ENCODE assay signal across 25 cellular contexts in the genomic region with DNA sequence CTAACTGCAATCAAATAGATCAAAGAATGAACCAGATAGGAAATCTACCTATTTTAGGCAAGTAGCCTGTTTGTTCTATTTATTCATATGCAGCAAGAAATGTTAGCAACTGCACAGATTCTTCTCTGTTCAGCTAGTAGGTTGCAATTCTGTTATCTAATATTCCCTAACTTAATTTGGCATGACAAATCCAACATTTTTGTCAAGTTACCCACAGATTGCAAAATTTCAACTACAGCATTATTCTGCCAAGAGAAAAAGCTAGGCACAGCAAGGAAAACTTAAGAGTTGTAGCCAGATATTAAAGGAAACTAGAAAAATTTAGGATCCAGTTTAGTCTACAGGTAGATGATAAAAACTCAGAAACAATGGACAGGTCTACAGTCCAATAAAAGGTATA.
DNase-seq lines count a peak whose midpoint lies in the region; ATAC-seq and TF ChIP-seq lines count a peak whose summit lies in the region.
"Had no signal": no experiment of that assay in that cellular context is flagged by ENCODE, and none has a peak within 500 bp of the region (broad histone marks: within the 10 kb centered on the region; RNA-seq: fewer than 3 reads in every experiment).

No MANE protein-coding gene starts in this region.

- H4K91ac ChIP-seq in IMR-90 (ENCODE audit: insufficient read depth, low read depth, low read length): no peak overlapping the region

- H3K36me3 ChIP-seq in IMR-90 (ENCODE audit: control insufficient read depth, insufficient read depth, low read length): no peaks in the 10 kb centered on the region
- H3K36me3 ChIP-seq in Peyer's patch: no peaks in the 10 kb centered on the region
- H3K36me3 ChIP-seq: BLaER1 treated with 17β-estradiol and CSF1 and Interleukin-3, amounts not matched to agents 10 nM and 100 nM; brain microvascular endothelial cell; esophagus squamous epithelium; upper lobe of left lung had no signal

- intact Hi-C loops in IMR-90 (cut with micrococcal nuclease): loop anchor here (1.0 to 2.0 kb wide), 2 partner anchors 69 to 104 kb away; a partner anchor contains a TSS

- H3K9me1 ChIP-seq in IMR-90 (ENCODE audit: insufficient read depth, low read length): no peaks in the 10 kb centered on the region

- no peak overlapping the region for H2AK5ac ChIP-seq in IMR-90 (ENCODE audit: low read depth, low read length)

- no peak overlapping the region for H2BK15ac ChIP-seq in IMR-90 (ENCODE audit: low read depth, low read length)

- no peak overlapping the region for H3K56ac ChIP-seq in IMR-90 (ENCODE audit: extremely low read depth, insufficient read depth, low read length)

- H4K8ac ChIP-seq in IMR-90 (ENCODE audit: low read depth in 2 of 2, low read length in 2 of 2): no peak overlapping the region

- no peaks in the 10 kb centered on the region for H3K79me1 ChIP-seq in IMR-90 (ENCODE audit: low read depth in 1 of 2, low read length in 2 of 2)

- no peak overlapping the region for H3K9ac ChIP-seq in IMR-90 (ENCODE audit: low read depth, low read length)
- H3K9ac ChIP-seq: BLaER1 treated with 17β-estradiol and CSF1 and Interleukin-3, amounts not matched to agents 10 nM and 100 nM had no signal

- H3K4me1 ChIP-seq in IMR-90 (ENCODE audit: control insufficient read depth, insufficient read depth, low read length): peaks cover 2% of the 10 kb centered on the region; the same call in 1 of the 2 replicates
- H3K4me1 ChIP-seq in Peyer's patch: peaks cover 0 to 5% (median 0%) of the 10 kb centered on the region in 4 donors
- H3K4me1 ChIP-seq: BLaER1 treated with 17β-estradiol and CSF1 and Interleukin-3, amounts not matched to agents 10 nM and 100 nM; esophagus squamous epithelium; upper lobe of left lung had no signal

- TF ChIP-seq POLR2A in IMR-90 (IDR thresholded peaks at IDR 0.05; ENCODE audit: low read depth, low read length) (no peak), Peyer's patch (IDR thresholded peaks at IDR 0.05) (no peak)

- no peak overlapping the region for H3K4ac ChIP-seq in IMR-90 (ENCODE audit: low read depth, low read length)

- H2BK5ac ChIP-seq in IMR-90 (ENCODE audit: low read depth, low read length, poor library complexity, severe bottlenecking): peak overlapping the region; percentile 56

- no peaks in the 10 kb centered on the region for H3K9me3 ChIP-seq in IMR-90 (ENCODE audit: control insufficient read depth, insufficient read depth, low read length)
- H3K9me3 ChIP-seq in Peyer's patch: no peaks in the 10 kb centered on the region
- H3K9me3 ChIP-seq: BLaER1 treated with 17β-estradiol and CSF1 and Interleukin-3, amounts not matched to agents 10 nM and 100 nM; esophagus squamous epithelium; upper lobe of left lung had no signal

- POLR2A ChIA-PET in IMR-90 (lab: Charles Lee; ENCODE audit: unreplicated experiment) (interaction anchor here (2.3 kb wide), 1 partner anchor 68 kb away, joined by 8 read pairs; no protein-coding TSS in a partner anchor), HEK293T (lab: Yijun Ruan, JAX) (no interaction called here)

- H3K23ac ChIP-seq in IMR-90 (ENCODE audit: low read depth, low read length): no peak overlapping the region

- no peak overlapping the region for H2BK20ac ChIP-seq in IMR-90 (ENCODE audit: low read depth, low read length)

- CTCF ChIA-PET in IMR-90 (lab: Yijun Ruan, JAX): interaction anchor here (0.6 to 1.0 kb wide), 2 partner anchors 10 to 934 kb away, joined by 3 read pairs; no protein-coding TSS in a partner anchor
- CTCF ChIA-PET in HEK293T (lab: Yijun Ruan, JAX): no interaction called here

- ATAC-seq in IMR-90 (ENCODE audit: low read depth): peak; percentile 46

- BruUV-seq in IMR-90 (replicated peaks; lab: Mats Ljungman, UMichigan): no TSS peak

- H3K27me3 ChIP-seq in IMR-90 (ENCODE audit: control insufficient read depth, insufficient read depth, low read length): no peaks in the 10 kb centered on the region
- H3K27me3 ChIP-seq in Peyer's patch: no peaks in the 10 kb centered on the region
- H3K27me3 ChIP-seq: BLaER1 treated with 17β-estradiol and CSF1 and Interleukin-3, amounts not matched to agents 10 nM and 100 nM; brain microvascular endothelial cell; esophagus squamous epithelium; upper lobe of left lung had no signal

- H3K14ac ChIP-seq in IMR-90 (replicated peaks; ENCODE audit: low read depth, low read length): no peak overlapping the region

- H2AFZ ChIP-seq in IMR-90 (replicated peaks; ENCODE audit: low read length, poor library complexity): no peak overlapping the region

- TF ChIP-seq RAD21 in IMR-90 (IDR thresholded peaks at IDR 0.05; ENCODE audit: low read length): no peak

- peak; percentile 8 for DNase-seq in AG08396 (ENCODE audit: low spot score)
- peak; percentile 50 for DNase-seq in IMR-90
- DNase-seq in astrocyte of the spinal cord (ENCODE audit: low read depth, low spot score): peak; percentile 38
- DNase-seq in foreskin fibroblast: peak; percentile 5 to 43
- DNase-seq in Peyer's patch: no peak
- no peak for DNase-seq in HEK293T (ENCODE audit: extremely low spot score)
- no peak for DNase-seq in dermis blood vessel endothelial cell
- no peak for DNase-seq in GM20000 (ENCODE audit: low spot score)
- DNase-seq: activated effector memory CD4-positive, alpha-beta T cell treated with anti-CD3 and anti-CD28 coated beads, Interleukin-2, amount 50 U/mL, for 16 hours; activated naive CD8-positive, alpha-beta T cell treated with anti-CD3 and anti-CD28 coated beads, Interleukin-2, amount 10 ng/mL, durations not matched to agents 7 days and 5 days; Calu3; esophagus squamous epithelium; GOT3; head of caudate nucleus; KBM-7; kidney glomerular epithelial cell; mammary epithelial cell; NCI-H146; NCI-H2171 treated with DMSO at 0.1 percent for 48 hours; NCI-H526; posterior cingulate gyrus; upper lobe of left lung had no signal

- no peak overlapping the region for H4K5ac ChIP-seq in IMR-90 (ENCODE audit: low read depth, low read length)

- no peaks in the 10 kb centered on the region for H4K20me1 ChIP-seq in IMR-90 (ENCODE audit: insufficient read depth, low read length)
- H4K20me1 ChIP-seq: BLaER1 treated with 17β-estradiol and CSF1 and Interleukin-3, amounts not matched to agents 10 nM and 100 nM had no signal

- H3K27ac ChIP-seq in IMR-90 (ENCODE audit: insufficient read depth, low read length) (peak overlapping the region; percentile 87; the same call in 1 of the 2 replicates), Peyer's patch (no peak overlapping the region)
- H3K27ac ChIP-seq: BLaER1 treated with 17β-estradiol and CSF1 and Interleukin-3, amounts not matched to agents 10 nM and 100 nM; brain microvascular endothelial cell; esophagus squamous epithelium; SK-N-MC; upper lobe of left lung had no signal

- H2BK120ac ChIP-seq in IMR-90 (ENCODE audit: low read depth, low read length): no peak overlapping the region

- no peak for TF ChIP-seq CTCF in IMR-90 (conservative IDR thresholded peaks at IDR 0.05; ENCODE audit: low read depth, low read length)
- TF ChIP-seq CTCF in astrocyte of the spinal cord (IDR thresholded peaks at IDR 0.05; ENCODE audit: low read depth, low read length): no peak
- no peak for TF ChIP-seq CTCF in foreskin fibroblast (IDR thresholded peaks at IDR 0.05; ENCODE audit: low read depth, low read length)
- TF ChIP-seq CTCF in Peyer's patch (IDR thresholded peaks at IDR 0.05): no peak
- no peak for TF ChIP-seq CTCF in GM20000 (IDR thresholded peaks at IDR 0.05; ENCODE audit: extremely low read depth, missing control alignments)

- dilution Hi-C loops in IMR-90 (cut with HindIII; ENCODE audit: low sequenced_read_pairs, unreplicated experiment): no loop called here

- in situ Hi-C loops in IMR-90 (cut with MboI; ENCODE audit: low sequenced_read_pairs): no loop called here
- in situ Hi-C loops in astrocyte of the spinal cord (cut with HindIII; ENCODE audit: low sequenced_read_pairs): no loop called here

- H2AK9ac ChIP-seq in IMR-90 (replicated peaks; ENCODE audit: low read depth, low read length, poor library complexity): no peak overlapping the region

- H3K4me2 ChIP-seq in IMR-90 (ENCODE audit: low read depth, low read length): no peak overlapping the region; the same call in 1 of the 2 replicates
- H3K4me2 ChIP-seq: BLaER1 treated with 17β-estradiol and CSF1 and Interleukin-3, amounts not matched to agents 10 nM and 100 nM had no signal

- H3K4me3 ChIP-seq in IMR-90 (ENCODE audit: insufficient read depth, low read depth, low read length) (no peak overlapping the region), astrocyte of the spinal cord (ENCODE audit: low read depth, low read length) (no peak overlapping the region), foreskin fibroblast (ENCODE audit: low read depth in 1 of 2, low read length in 2 of 2) (no peak overlapping the region), Peyer's patch (no peak overlapping the region)
- H3K4me3 ChIP-seq: BLaER1 treated with 17β-estradiol and CSF1 and Interleukin-3, amounts not matched to agents 10 nM and 100 nM; esophagus squamous epithelium; SK-N-MC; upper lobe of left lung had no signal

- H3K18ac ChIP-seq in IMR-90 (ENCODE audit: low read depth, low read length): no peak overlapping the region

TF ChIP-seq in IMR-90, 13 proteins besides CTCF, POLR2A, EP300 and RAD21 (continues in another document):
- no peak for TF ChIP-seq CHD1 (IDR thresholded peaks at IDR 0.05; ENCODE audit: low read depth, low read length)
- peak; percentile 71 for TF ChIP-seq CEBPB (IDR thresholded peaks at IDR 0.05; ENCODE audit: low read depth, low read length)
- TF ChIP-seq FOS (IDR thresholded peaks at IDR 0.05; ENCODE audit: low read depth, low read length): no peak

TF ChIP-seq in HEK293T, 16 proteins besides CTCF, POLR2A, EP300 and RAD21:
- TF ChIP-seq ARNT (IDR thresholded peaks at IDR 0.05) (no peak), LEF1 (IDR thresholded peaks at IDR 0.05; ENCODE audit: borderline replicate concordance) (no peak), FOXM1 (IDR thresholded peaks at IDR 0.05; ENCODE audit: borderline replicate concordance) (no peak), FOXA1 (IDR thresholded peaks at IDR 0.05) (no peak), FOXK2 (IDR thresholded peaks at IDR 0.05) (no peak), HDGF (IDR thresholded peaks at IDR 0.05; ENCODE audit: borderline replicate concordance) (no peak), ELF4 (IDR thresholded peaks at IDR 0.05) (no peak), NFRKB (IDR thresholded peaks at IDR 0.05) (no peak)
- TF ChIP-seq, protein P1, sequence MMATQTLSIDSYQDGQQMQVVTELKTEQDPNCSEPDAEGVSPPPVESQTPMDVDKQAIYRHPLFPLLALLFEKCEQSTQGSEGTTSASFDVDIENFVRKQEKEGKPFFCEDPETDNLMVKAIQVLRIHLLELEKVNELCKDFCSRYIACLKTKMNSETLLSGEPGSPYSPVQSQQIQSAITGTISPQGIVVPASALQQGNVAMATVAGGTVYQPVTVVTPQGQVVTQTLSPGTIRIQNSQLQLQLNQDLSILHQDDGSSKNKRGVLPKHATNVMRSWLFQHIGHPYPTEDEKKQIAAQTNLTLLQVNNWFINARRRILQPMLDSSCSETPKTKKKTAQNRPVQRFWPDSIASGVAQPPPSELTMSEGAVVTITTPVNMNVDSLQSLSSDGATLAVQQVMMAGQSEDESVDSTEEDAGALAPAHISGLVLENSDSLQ (IDR thresholded peaks at IDR 0.05): no peak
TF ChIP-seq in HEK293T: peak in this region for 0.

Comparison
In these comparisons a context has a peak if more than half of its experiments do, and no peak if none do; other contexts are left out.
1. DNase-seq: peak in AG08396 (single experiment), IMR-90 (single experiment), astrocyte of the spinal cord (single experiment) and foreskin fibroblast (2 of 2); none in Peyer's patch (0 of 3), HEK293T (single experiment), dermis blood vessel endothelial cell (single experiment) and GM20000 (single experiment).